In the genomic region with DNA sequence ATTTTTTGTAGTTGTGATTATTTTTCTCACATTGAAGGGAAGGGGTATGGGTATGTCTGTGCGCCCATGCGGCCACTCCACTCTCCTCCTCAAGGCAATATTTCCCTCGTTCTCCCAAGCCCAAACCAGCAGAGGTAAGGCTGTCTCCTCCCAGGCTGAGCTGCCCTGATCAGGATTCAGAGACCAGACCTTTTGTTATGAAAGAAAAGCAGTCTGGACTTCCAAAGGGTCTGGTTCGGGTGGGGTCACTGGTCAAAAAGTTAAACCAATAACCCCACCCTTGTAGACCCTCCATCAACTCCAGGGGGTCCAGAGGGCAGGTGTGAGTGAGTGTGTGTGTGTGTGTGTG, we compare ENCODE assay signal across 27 cellular contexts. TPM values are rescaled to one million over a fixed set of nuclear protein-coding genes. Genes with fewer than 3 reads are reported as not detected.
DNase-seq lines count a peak whose midpoint lies in the region; TF ChIP-seq lines count a peak whose summit lies in the region.
"Had no signal": no experiment of that assay in that cellular context is flagged by ENCODE, and none has a peak within 500 bp of the region (broad histone marks: within the 10 kb centered on the region; RNA-seq: fewer than 3 reads in every experiment).

No MANE protein-coding gene starts in this region.

- H4K8ac ChIP-seq in neuronal stem cell (ENCODE audit: low read depth, low read length), result no peak overlapping the region

- no peak overlapping the region for H2BK120ac ChIP-seq in neuronal stem cell (ENCODE audit: low read depth, low read length)

- H3K4me1 Mint-ChIP-seq in T-helper 1 cell treated with Interleukin-12 subunit alpha and Interleukin-12 subunit beta and Interleukin-4 antibody, amounts not matched to agents 30 μg/mL and 1 μg/mL, for 36 hours (ENCODE audit: low read depth), result peaks cover 18% of the 10 kb centered on the region

- peak overlapping the region; percentile 38 for H3K4me3 ChIP-seq in HUES64 (ENCODE audit: low read length)
- peak overlapping the region; percentile 58 for H3K4me3 ChIP-seq in iPS-15b (ENCODE audit: low read depth, low read length)
- H3K4me3 ChIP-seq in neuronal stem cell (ENCODE audit: low read length in 2 of 2), result peak overlapping the region in 1 of 2 donors; percentile 31
- H3K4me3 ChIP-seq in smooth muscle cell, result no peak overlapping the region
- H3K4me3 ChIP-seq: left lung, mucosa of descending colon, Peyer's patch, prostate gland, sigmoid colon, transverse colon had no signal

- H3K4me3 Mint-ChIP-seq in T-helper 1 cell treated with Interleukin-12 subunit alpha and Interleukin-12 subunit beta and Interleukin-4 antibody, amounts not matched to agents 30 μg/mL and 1 μg/mL, for 36 hours, result no peak overlapping the region
- H3K4me3 Mint-ChIP-seq: activated CD4-positive, alpha-beta T cell treated with anti-CD3 and anti-CD28 coated beads for 36 hours had no signal

- H4K20me1 ChIP-seq in smooth muscle cell (ENCODE audit: low read depth), result no peaks in the 10 kb centered on the region

- H2BK15ac ChIP-seq in neuronal stem cell (ENCODE audit: low read length), result peak overlapping the region; percentile 74

- H3K27me3 ChIP-seq in HUES64 (ENCODE audit: insufficient read depth, low read length) (peaks cover 74% of the 10 kb centered on the region), iPS-15b (ENCODE audit: control insufficient read depth, insufficient read depth, low read length) (peaks cover 80% of the 10 kb centered on the region), neuronal stem cell (ENCODE audit: control insufficient read depth in 3 of 3, insufficient read depth in 3 of 3, low read depth in 1 of 3, low read length in 3 of 3) (peaks cover 38 to 77% (median 62%) of the 10 kb centered on the region in 3 experiments), smooth muscle cell (ENCODE audit: low read depth) (peaks cover 72% of the 10 kb centered on the region)

- peak overlapping the region; percentile 14 for H3K27ac Mint-ChIP-seq in T-helper 1 cell treated with Interleukin-12 subunit alpha and Interleukin-12 subunit beta and Interleukin-4 antibody, amounts not matched to agents 30 μg/mL and 1 μg/mL, for 36 hours
- H3K27ac Mint-ChIP-seq: activated CD4-positive, alpha-beta T cell treated with anti-CD3 and anti-CD28 coated beads for 36 hours; activated T-cell treated with anti-CD3 and anti-CD28 coated beads, Interleukin-2, amount 50 U/mL, for 24 hours had no signal

- H3K4ac ChIP-seq in neuronal stem cell (ENCODE audit: low read length), result no peak overlapping the region

- H3K4me1 ChIP-seq in HUES64 (ENCODE audit: insufficient read depth, low read length), result peaks cover 25% of the 10 kb centered on the region
- H3K4me1 ChIP-seq in iPS-15b (ENCODE audit: control insufficient read depth, insufficient read depth, low read length), result peaks cover 18% of the 10 kb centered on the region
- H3K4me1 ChIP-seq in neuronal stem cell (ENCODE audit: control insufficient read depth in 2 of 2, insufficient read depth in 1 of 2, low read depth in 1 of 2, low read length in 2 of 2), result peaks cover 7 to 19% of the 10 kb centered on the region in 2 donors
- H3K4me1 ChIP-seq in smooth muscle cell (ENCODE audit: low read depth), result peaks cover 27% of the 10 kb centered on the region
- H3K4me1 ChIP-seq: prostate gland had no signal

- no peaks in the 10 kb centered on the region for H3K36me3 Mint-ChIP-seq in T-helper 1 cell treated with Interleukin-12 subunit alpha and Interleukin-12 subunit beta and Interleukin-4 antibody, amounts not matched to agents 30 μg/mL and 1 μg/mL, for 36 hours (ENCODE audit: low read depth)

- H3K4me2 ChIP-seq in neuronal stem cell (ENCODE audit: insufficient read depth, low read length, poor library complexity, severe bottlenecking), result no peak overlapping the region
- no peak overlapping the region for H3K4me2 ChIP-seq in smooth muscle cell

- H2AK5ac ChIP-seq in neuronal stem cell (ENCODE audit: low read depth, low read length), result no peak overlapping the region

- H3K27me3 Mint-ChIP-seq in T-helper 1 cell treated with Interleukin-12 subunit alpha and Interleukin-12 subunit beta and Interleukin-4 antibody, amounts not matched to agents 30 μg/mL and 1 μg/mL, for 36 hours (ENCODE audit: low read depth), result peaks cover 72% of the 10 kb centered on the region

- peak overlapping the region; percentile 45 for H3K23ac ChIP-seq in neuronal stem cell (ENCODE audit: low read depth, low read length, poor library complexity)

- H3K79me1 ChIP-seq in neuronal stem cell (ENCODE audit: low read depth, low read length), result no peaks in the 10 kb centered on the region

- no peak overlapping the region for H4K91ac ChIP-seq in neuronal stem cell (ENCODE audit: low read depth, low read length, poor library complexity)

- H3K79me2 ChIP-seq in smooth muscle cell (ENCODE audit: low read depth), result no peaks in the 10 kb centered on the region

- no peak for TF ChIP-seq CTCF in smooth muscle cell (IDR thresholded peaks at IDR 0.05; ENCODE audit: borderline replicate concordance, insufficient read depth, poor library complexity, severe bottlenecking)

- peak overlapping the region; percentile 92 for H3K18ac ChIP-seq in neuronal stem cell (ENCODE audit: low read length)

- H3F3A ChIP-seq in smooth muscle cell (ENCODE audit: low read depth), result no peaks in the 10 kb centered on the region

- H3K9me3 ChIP-seq in HUES64 (ENCODE audit: insufficient read depth, low read depth, low read length) (no peaks in the 10 kb centered on the region), iPS-15b (ENCODE audit: control insufficient read depth, insufficient read depth, low read length) (no peaks in the 10 kb centered on the region), neuronal stem cell (replicated peaks in 1 of 2; ENCODE audit: control insufficient read depth in 2 of 2, insufficient read depth in 1 of 2, low read depth in 1 of 2, low read length in 2 of 2) (peaks cover 0 to 3% of the 10 kb centered on the region in 2 donors), smooth muscle cell (replicated peaks; ENCODE audit: low read depth) (no peaks in the 10 kb centered on the region)
- H3K9me3 ChIP-seq: heart left ventricle, left lung, mucosa of descending colon, neutrophil, Peyer's patch, prostate gland, sigmoid colon, transverse colon had no signal

- 6% methylated on average over 3 of the region's 4 CpGs for WGBS in HUES64
- no CpG with 5 or more reads among the region's 4 CpGs for WGBS in neuronal stem cell (ENCODE audit: extremely low coverage in 2 of 2, insufficient read length in 2 of 2, insufficient replicate concordance in 1 of 2), 2 donors
- WGBS in smooth muscle cell (ENCODE audit: low lambda C conversion rate), result 29% methylated on average over 4 of the region's 4 CpGs

- H3K9ac ChIP-seq in HUES64 (ENCODE audit: low read depth, low read length), result no peak overlapping the region
- H3K9ac ChIP-seq in iPS-15b (ENCODE audit: low read depth, low read length), result no peak overlapping the region
- H3K9ac ChIP-seq in neuronal stem cell (ENCODE audit: low read depth, low read length, poor library complexity), result no peak overlapping the region
- no peak overlapping the region for H3K9ac ChIP-seq in smooth muscle cell (ENCODE audit: low read depth)

- H3K36me3 ChIP-seq in HUES64 (ENCODE audit: insufficient read depth, low read length), result no peaks in the 10 kb centered on the region
- no peaks in the 10 kb centered on the region for H3K36me3 ChIP-seq in iPS-15b (ENCODE audit: control insufficient read depth, insufficient read depth, low read length)
- H3K36me3 ChIP-seq in neuronal stem cell (replicated peaks in 1 of 2; ENCODE audit: control insufficient read depth in 2 of 2, insufficient read depth in 2 of 2, low read length in 2 of 2), result no peaks in the 10 kb centered on the region
- no peaks in the 10 kb centered on the region for H3K36me3 ChIP-seq in smooth muscle cell (ENCODE audit: low read depth)
- H3K36me3 ChIP-seq: heart left ventricle, left lung, neutrophil, Peyer's patch, prostate gland, sigmoid colon, transverse colon had no signal

- H3K14ac ChIP-seq in neuronal stem cell (ENCODE audit: low read length), result no peak overlapping the region

- H2BK5ac ChIP-seq in neuronal stem cell (ENCODE audit: low read length), result no peak overlapping the region

- H3K9me3 Mint-ChIP-seq in T-helper 1 cell treated with Interleukin-12 subunit alpha and Interleukin-12 subunit beta and Interleukin-4 antibody, amounts not matched to agents 30 μg/mL and 1 μg/mL, for 36 hours, result no peaks in the 10 kb centered on the region
- H3K9me3 Mint-ChIP-seq: activated T-cell treated with anti-CD3 and anti-CD28 coated beads, Interleukin-2, amount 50 U/mL, for 24 hours had no signal

- no peak overlapping the region for H3K27ac ChIP-seq in HUES64 (ENCODE audit: low read depth, low read length)
- no peak overlapping the region for H3K27ac ChIP-seq in neuronal stem cell (replicated peaks; ENCODE audit: low read length)
- H3K27ac ChIP-seq in smooth muscle cell (ENCODE audit: low read depth), result no peak overlapping the region
- H3K27ac ChIP-seq: 22Rv1, epithelial cell of prostate, heart left ventricle, left lung, neutrophil, Peyer's patch, prostate gland, sigmoid colon, transverse colon had no signal

- no peak overlapping the region for H2AFZ ChIP-seq in neuronal stem cell (ENCODE audit: low read length)
- H2AFZ ChIP-seq in smooth muscle cell (ENCODE audit: low read depth), result no peak overlapping the region

- no peak overlapping the region for H2BK12ac ChIP-seq in neuronal stem cell (ENCODE audit: low read length)

- no peak for DNase-seq in T-helper 1 cell
- DNase-seq in neuronal stem cell (ENCODE audit: low spot score), result no peak
- DNase-seq in SW 1271 (lab: John Stamatoyannopoulos, UW), result no peak
- no peak for DNase-seq in smooth muscle cell (lab: John Stamatoyannopoulos, UW; ENCODE audit: unreplicated experiment)
- no peak for DNase-seq in dermis blood vessel endothelial cell
- DNase-seq: activated naive CD4-positive, alpha-beta T cell treated with anti-CD3 and anti-CD28 coated beads, Interleukin-2, amount 50 U/mL, for 16 hours; aorta; CD4-positive, CD25-positive, alpha-beta regulatory T cell; EL; heart left ventricle; mucosa of descending colon; NCI-H146; NCI-H510A treated with DMSO at 0.1 percent for 48 hours; Peyer's patch; sigmoid colon; transverse colon had no signal

RNA-seq across cellular contexts. Expression of a gene that starts 5.7 kb away (rescaled TPM):
- polyA plus RNA-seq in HUES64 (2013, experiment 1 of 2), result 0.50 TPM
- 0.51 TPM for polyA plus RNA-seq in HUES64 (2013, experiment 2 of 2)
- polyA plus RNA-seq in neuronal stem cell (2013, experiment 1 of 2), result 0.45 TPM
- 0.61 TPM for polyA plus RNA-seq in neuronal stem cell (2013, experiment 2 of 2)
- total RNA-seq in smooth muscle cell (not detected in 2 replicates), dermis blood vessel endothelial cell (not detected in 2 replicates)
- 0.19 and 0.51 TPM in 2 replicates for polyA plus RNA-seq in smooth muscle cell
- total RNA-seq: CD4-positive, CD25-positive, alpha-beta regulatory T cell; Peyer's patch; prostate gland; sigmoid colon; T-helper 1 cell treated with Interleukin-12 subunit alpha and Interleukin-12 subunit beta and Interleukin-4 antibody, amounts not matched to agents 30 ng/mL and 1 ng/mL, for 36 hours; transverse colon had no signal
- polyA plus RNA-seq: CD4-positive, CD25-positive, alpha-beta regulatory T cell had no signal

RNA-seq across cellular contexts. Expression of a gene that starts 31.8 kb away (rescaled TPM):
- polyA plus RNA-seq in HUES64 (2013, experiment 1 of 2), result 0.40 TPM
- polyA plus RNA-seq in HUES64 (2013, experiment 2 of 2), result 0.32 TPM
- 1.2 TPM for polyA plus RNA-seq in neuronal stem cell (2013, experiment 1 of 2)
- polyA plus RNA-seq in neuronal stem cell (2013, experiment 2 of 2), result 1.1 TPM
- total RNA-seq in smooth muscle cell, result 9.7 TPM in 1 of 2 replicates, not detected in the other
- polyA plus RNA-seq in smooth muscle cell, result 1.4 and 3.8 TPM in 2 replicates
- not detected in 2 replicates for total RNA-seq in dermis blood vessel endothelial cell
- total RNA-seq: CD4-positive, CD25-positive, alpha-beta regulatory T cell; Peyer's patch; T-helper 1 cell treated with Interleukin-12 subunit alpha and Interleukin-12 subunit beta and Interleukin-4 antibody, amounts not matched to agents 30 ng/mL and 1 ng/mL, for 36 hours; transverse colon had no signal
